Comparison of ENCODE assay signal across 23 cellular contexts in genomic region chr2:135783416-135783815, GRCh38.
A peak's percentile ranks its signal among the peaks of the same experiment; 100 is the strongest.
DNase-seq lines count a peak whose midpoint lies in the region; ATAC-seq and TF ChIP-seq lines count a peak whose summit lies in the region.
"Had no signal": no experiment of that assay in that cellular context is flagged by ENCODE, and none has a peak within 500 bp of the region (broad histone marks: within the 10 kb centered on the region; RNA-seq: fewer than 3 reads in every experiment).

No MANE protein-coding gene starts in this region.

- CTCF ChIA-PET in HEK293T (lab: Yijun Ruan, JAX), result interaction anchor here (0.7 to 1.1 kb wide), 2 partner anchors 10 to 14 kb away, joined by 3 to 5 read pairs; no protein-coding TSS in a partner anchor

- H3K4me1 Mint-ChIP-seq in memory B cell, result peaks cover 2% of the 10 kb centered on the region

- ATAC-seq in GM18499 (IDR thresholded peaks at IDR 0.05; ENCODE audit: insufficient read depth, unreplicated experiment) (peak; percentile 46), GM21825 (IDR thresholded peaks at IDR 0.05; ENCODE audit: unreplicated experiment) (peak; percentile 66), memory B cell (ENCODE audit: low read depth) (peak; percentile 64)
- ATAC-seq: activated naive CD4-positive, alpha-beta T cell treated with anti-CD3 and anti-CD28 coated beads, Interleukin-2, amount 50 U/mL, for 72 hours; left cardiac atrium had no signal

- POLR2A ChIA-PET in HEK293T (lab: Yijun Ruan, JAX), result no interaction called here

- no peak overlapping the region for H3K4me3 Mint-ChIP-seq in memory B cell

- no peak overlapping the region for H3K27ac Mint-ChIP-seq in memory B cell
- H3K27ac Mint-ChIP-seq: activated T-helper 2 cell treated with anti-CD3 and anti-CD28 coated beads, Interferon-gamma antibody, Interleukin-2, Interleukin-4, amounts not matched to agents 10 μg/mL and 5 μg/mL and 100 μg/mL, durations not matched to agents 14 hours and 24 hours and 36 hours had no signal

- H3K27me3 Mint-ChIP-seq in memory B cell, result no peaks in the 10 kb centered on the region

- DNase-seq in NCI-H526 treated with DMSO at 0.1 percent for 48 hours (lab: John Stamatoyannopoulos, UW) (peak; percentile 93), memory B cell (ENCODE audit: low spot score in 2 of 2) (no peak), NCI-H2107 (lab: John Stamatoyannopoulos, UW) (no peak), HEK293T (ENCODE audit: extremely low spot score) (no peak)
- DNase-seq in stimulated activated CD4-positive, alpha-beta T cell treated with anti-CD3 and anti-CD28 coated beads, Interleukin-4, amount 100 ng/mL, for 1 hour, result no peak
- DNase-seq: activated CD4-positive, alpha-beta T cell treated with anti-CD3 and anti-CD28 coated beads, Interleukin-2, amount 50 U/mL, for 4 hours; activated CD8-positive, alpha-beta memory T cell treated with anti-CD3 and anti-CD28 coated beads, Interleukin-2, amount 50 U/mL, for 4 hours; anterior cingulate cortex; C1 segment of cervical spinal cord; Caco-2; caudate nucleus; esophagus squamous epithelium; foreskin melanocyte; HCEC 1CT; left cardiac atrium; mesenchymal stem cell; NCI-H1436 treated with DMSO at 0.1 percent for 48 hours; sigmoid colon; stimulated activated naive CD4-positive, alpha-beta T cell treated with Interleukin-2 at 50 U/mL for 16 hours had no signal

- peaks cover 1% of the 10 kb centered on the region for H3K9me3 Mint-ChIP-seq in memory B cell
- H3K9me3 Mint-ChIP-seq: activated naive CD4-positive, alpha-beta T cell treated with anti-CD3 and anti-CD28 coated beads, Interleukin-2, amount 50 U/mL, for 72 hours; activated T-helper 2 cell treated with anti-CD3 and anti-CD28 coated beads, Interferon-gamma antibody, Interleukin-2, Interleukin-4, amounts not matched to agents 10 μg/mL and 5 μg/mL and 100 μg/mL, durations not matched to agents 14 hours and 24 hours and 36 hours had no signal

- peaks cover 53% of the 10 kb centered on the region for H3K36me3 Mint-ChIP-seq in memory B cell

TF ChIP-seq in HEK293T, 16 proteins besides CTCF, POLR2A, EP300 and RAD21:
- TF ChIP-seq ARNT (IDR thresholded peaks at IDR 0.05) (no peak), SUZ12 (IDR thresholded peaks at IDR 0.05) (no peak), CTBP1 (IDR thresholded peaks at IDR 0.05; ENCODE audit: borderline replicate concordance) (no peak), NFRKB (IDR thresholded peaks at IDR 0.05) (no peak), SP1 (IDR thresholded peaks at IDR 0.05) (no peak), BHLHE40 (IDR thresholded peaks at IDR 0.05; ENCODE audit: borderline replicate concordance) (no peak)
